In genomic region chr4:55545133-55545532, GRCh38 we compare ENCODE assay signal across 9 cellular contexts. TPM values are rescaled to one million over a fixed set of nuclear protein-coding genes. Genes with fewer than 3 reads are reported as not detected.
A peak's percentile ranks its signal among the peaks of the same experiment; 100 is the strongest.
DNase-seq lines count a peak whose midpoint lies in the region; ATAC-seq, FAIRE-seq and TF ChIP-seq lines count a peak whose summit lies in the region.
"Had no signal": no experiment of that assay in that cellular context is flagged by ENCODE, and none has a peak within 500 bp of the region (broad histone marks: within the 10 kb centered on the region; RNA-seq: fewer than 3 reads in every experiment).

No MANE protein-coding gene starts in this region.

- no peak for TF ChIP-seq EP300 in K562 (IDR thresholded peaks at IDR 0.05; ENCODE audit: low read length)

- peaks cover 47% of the 10 kb centered on the region for H3K79me2 ChIP-seq in MM.1S (ENCODE audit: low read length)
- H3K79me2 ChIP-seq in K562 (ENCODE audit: control insufficient read depth, insufficient read depth, low read length), result peaks cover 57% of the 10 kb centered on the region

- TF ChIP-seq POLR2A in K562 (conservative IDR thresholded peaks at IDR 0.05), result no peak

- H3K36me3 ChIP-seq in MM.1S (replicated peaks; ENCODE audit: insufficient read depth, low read length), result no peaks in the 10 kb centered on the region
- peaks cover 5% of the 10 kb centered on the region; the same call in 1 of the 3 replicates for H3K36me3 ChIP-seq in K562 (ENCODE audit: control insufficient read depth, insufficient read depth, low read length)

- H3K27me3 Mint-ChIP-seq in memory B cell, result no peaks in the 10 kb centered on the region

- H2AFZ ChIP-seq in MM.1S (ENCODE audit: low read length), result peak overlapping the region; percentile 36
- peak overlapping the region; percentile 41; the same call in 1 of the 2 replicates for H2AFZ ChIP-seq in K562 (ENCODE audit: low read depth, low read length)

- H3K27ac Mint-ChIP-seq in memory B cell, result peak overlapping the region; percentile 90

- H3K4me2 ChIP-seq in MM.1S (ENCODE audit: low read depth, low read length) (peak overlapping the region; percentile 70), K562 (ENCODE audit: insufficient read depth, low read length) (peak overlapping the region; percentile 80)

- H3K4me1 Mint-ChIP-seq in memory B cell, result peaks cover 18% of the 10 kb centered on the region

- in situ Hi-C loops in K562 (cut with MboI), result loop anchor here (10.0 kb wide), 1 partner anchor 200 kb away; the partner anchor contains the start of gene SRD5A3

- H3K4me1 ChIP-seq in MM.1S (ENCODE audit: low read length), result peaks cover 9% of the 10 kb centered on the region
- H3K4me1 ChIP-seq in K562 (replicated peaks in 1 of 2; ENCODE audit: control insufficient read depth in 2 of 2, insufficient read depth in 2 of 2, low read length in 2 of 2), result peaks cover 9 to 32% of the 10 kb centered on the region in 2 experiments; a peak in 3 of 5 replicates

- DNase-seq in DMS153 (lab: John Stamatoyannopoulos, UW) (peak; percentile 4), MM.1S (no peak), K562 (ENCODE audit: extremely low read depth in 1 of 4, low spot score in 3 of 4) (peak in 1 of 4 experiments; percentile 49), memory B cell (ENCODE audit: low spot score in 2 of 2) (no peak), T1000 (lab: John Stamatoyannopoulos, UW) (no peak), foreskin melanocyte (no peak), SHP77 treated with DMSO at 0.1 percent for 48 hours (lab: John Stamatoyannopoulos, UW) (no peak)

- no peak for FAIRE-seq in K562 (lab: Jason Lieb, UNC)

- H3K27ac ChIP-seq in MM.1S (ENCODE audit: low read length), result peak overlapping the region; percentile 86; the same call in 1 of the 2 replicates
- H3K27ac ChIP-seq in K562 (ENCODE audit: extremely low read depth, low read depth, low read length), result peak overlapping the region; percentile 91; the same call in 2 of the 3 replicates

- peak overlapping the region; percentile 51 for H3K4me3 Mint-ChIP-seq in memory B cell

- H3K9ac ChIP-seq in MM.1S (ENCODE audit: low read length) (peak overlapping the region; percentile 69; the same call in 1 of the 2 replicates), K562 (ENCODE audit: insufficient read depth in 1 of 2, low read depth in 2 of 2, low read length in 2 of 2) (peak overlapping the region in 1 of 2 experiments; percentile 72; a peak in 2 of 4 replicates)

- peaks cover 23% of the 10 kb centered on the region for H3F3A ChIP-seq in MM.1S (ENCODE audit: insufficient read depth, low read length)

- no peaks in the 10 kb centered on the region for H3K9me1 ChIP-seq in K562 (ENCODE audit: control insufficient read depth, insufficient read depth, low read length)

- CTCF ChIA-PET in K562 (lab: Yijun Ruan, JAX; ENCODE audit: low intra/inter-chr PET ratio), result no interaction called here

- ATAC-seq in K562, result no peak
- ATAC-seq in memory B cell (ENCODE audit: low read depth), result no peak
- ATAC-seq in GM21723 (IDR thresholded peaks at IDR 0.05; ENCODE audit: unreplicated experiment), result no peak

- BruUV-seq in K562 (replicated peaks; lab: Mats Ljungman, UMichigan), result TSS peak; percentile 44

- H3K4me3 ChIP-seq in MM.1S (ENCODE audit: low read length) (peak overlapping the region; percentile 74), K562 (peak overlapping the region; percentile 50)

- no peaks in the 10 kb centered on the region for H3K9me2 ChIP-seq in MM.1S (replicated peaks; ENCODE audit: insufficient read depth, low read length)

- H3K9me3 Mint-ChIP-seq in memory B cell, result no peaks in the 10 kb centered on the region

- H3K9me3 ChIP-seq in MM.1S (replicated peaks; ENCODE audit: insufficient read depth, low read length) (no peaks in the 10 kb centered on the region), K562 (replicated peaks; ENCODE audit: control insufficient read depth, insufficient read depth, low read depth, low read length) (no peaks in the 10 kb centered on the region)

- POLR2A ChIA-PET in K562 (lab: Yijun Ruan, JAX), result interaction anchor here (0.6 to 1.3 kb wide), 5 partner anchors 10 to 330 kb away, joined by 3 to 9 read pairs (median 4); partner anchors contain the start of gene NMU

- H3K27me3 ChIP-seq in MM.1S (replicated peaks; ENCODE audit: insufficient read depth, low read length) (no peaks in the 10 kb centered on the region), K562 (ENCODE audit: control insufficient read depth in 2 of 2, insufficient read depth in 2 of 2, low read length in 2 of 2) (no peaks in the 10 kb centered on the region)

- H3K36me3 Mint-ChIP-seq in memory B cell, result peaks cover 2% of the 10 kb centered on the region

- TF ChIP-seq CTCF in MM.1S (IDR thresholded peaks at IDR 0.05; ENCODE audit: low read length) (no peak), K562 (IDR thresholded peaks at IDR 0.05 in 2 of 3, conservative IDR thresholded peaks at IDR 0.05 in 1 of 3; ENCODE audit: insufficient read depth in 2 of 3, low read depth in 1 of 3, low read length in 3 of 3) (no peak)

- TF ChIP-seq RAD21 in K562 (CRISPR knock-in tag; conservative IDR thresholded peaks at IDR 0.05 in 1 of 2, IDR thresholded peaks at IDR 0.05 in 1 of 2), result no peak

- intact Hi-C loops in K562 (cut with micrococcal nuclease), result loop anchor here (5.0 to 10.0 kb wide), 5 partner anchors 92 to 360 kb away; partner anchors contain the start of genes NMU and SRD5A3

- H4K20me1 ChIP-seq in MM.1S (ENCODE audit: insufficient read depth, low read length) (no peaks in the 10 kb centered on the region), K562 (replicated peaks; ENCODE audit: control insufficient read depth, insufficient read depth, low read length) (no peaks in the 10 kb centered on the region)

- WGBS in K562 (ENCODE audit: insufficient coverage, low coverage, missing lambda C conversion rate), result under 1% methylated on average over 7 of the region's 7 CpGs

TF ChIP-seq in K562, 482 proteins besides CTCF, POLR2A, EP300 and RAD21 (continues in another document):
- TF ChIP-seq NONO (IDR thresholded peaks at IDR 0.05; ENCODE audit: low read depth in 2 of 2, low read length in 1 of 2) (no peak), HOMEZ (CRISPR knock-in tag; IDR thresholded peaks at IDR 0.05) (no peak), ELF4 (CRISPR knock-in tag; IDR thresholded peaks at IDR 0.05) (no peak), HDAC2 (IDR thresholded peaks at IDR 0.05) (peak; percentile 10; the same call in 1 of the 2 replicates), HCFC1 (IDR thresholded peaks at IDR 0.05; ENCODE audit: low read depth, low read length) (no peak), ZNF184 (CRISPR knock-in tag; IDR thresholded peaks at IDR 0.05) (no peak), CEBPG (CRISPR knock-in tag; IDR thresholded peaks at IDR 0.05) (no peak), CEBPG (tag; conservative IDR thresholded peaks at IDR 0.05 in 1 of 2, IDR thresholded peaks at IDR 0.05 in 1 of 2) (peak; percentile 75 to 91), ETV1 (tag; conservative IDR thresholded peaks at IDR 0.05; ENCODE audit: low read depth) (no peak), CEBPB (tag; IDR thresholded peaks at IDR 0.05) (peak; percentile 92), KDM1A (IDR thresholded peaks at IDR 0.05) (peak; percentile 55 to 64; a peak in 2 of 4 replicates)

RNA-seq across cellular contexts. Expression of gene CLOCK, which starts 1.6 kb away (rescaled TPM):
- total RNA-seq in K562 (2011; cell fraction: chromatin; rRNA removed; ENCODE audit: low replicate concordance), result 19.0 and 56.6 TPM in 2 replicates
- total RNA-seq in K562 (2011; cell fraction: nucleolus; rRNA removed), result 11.3 and 13.7 TPM in 2 replicates
- total RNA-seq in K562 (2011; cell fraction: nucleoplasm; rRNA removed), result 21.7 and 34.1 TPM in 2 replicates
- total RNA-seq in K562 (2014; rRNA removed) (7.6 and 8.1 TPM in 2 replicates), K562 (2014; rRNA removed; fragmentation: Illumina TruSeq; extraction: Trizol) (13.0 and 13.1 TPM in 2 replicates), K562 (2015; rRNA removed; fragmentation: Illumina TruSeq; extraction: Trizol) (13.4 and 14.4 TPM in 2 replicates), K562 (2021) (10.4 and 11.1 TPM in 2 replicates)
- polyA plus RNA-seq in K562 (2011; rRNA removed) (11.5 and 12.8 TPM in 2 replicates), K562 (2014; fragmentation: Illumina TruSeq; extraction: Trizol) (7.5 and 9.4 TPM in 2 replicates), K562 (2014; fragmentation: Nextera tagmentation; extraction: Ambion mirVana) (1 to 10 TPM; 3.7 to 4.5 TPM), K562 (2014; rRNA removed) (7.3 and 10.1 TPM in 2 replicates)
- polyA plus RNA-seq in K562 (2011; cell fraction: cytosol; rRNA removed), result 5.6 and 5.9 TPM in 2 replicates
- 20.8 and 20.9 TPM in 2 replicates for polyA plus RNA-seq in K562 (2011; cell fraction: nucleus; rRNA removed)
- polyA plus RNA-seq in K562 (2012), result 6.8 and 8.2 TPM in 2 replicates
- 26.4 and 36.7 TPM in 2 replicates for polyA minus RNA-seq in K562 (2011; rRNA and poly(A)+ RNA removed)
- 7.6 and 15.2 TPM in 2 replicates for polyA minus RNA-seq in K562 (2011; cell fraction: cytosol; rRNA and poly(A)+ RNA removed)
- polyA minus RNA-seq in K562 (2011; cell fraction: nucleus; rRNA and poly(A)+ RNA removed), result 24.5 and 39.3 TPM in 2 replicates

RNA-seq across cellular contexts. Expression of gene PDCL2, which starts 46.9 kb away (rescaled TPM):
- total RNA-seq in K562 (2011; cell fraction: chromatin; rRNA removed; ENCODE audit: low replicate concordance), result 2.7 TPM in 1 of 2 replicates, not detected in the other
- total RNA-seq in K562 (2011; cell fraction: nucleolus; rRNA removed), result not detected in 2 replicates
- not detected in 2 replicates for total RNA-seq in K562 (2011; cell fraction: nucleoplasm; rRNA removed)
- total RNA-seq in K562 (2014; rRNA removed), result 0.37 and 2.0 TPM in 2 replicates
- 1.8 and 1.9 TPM in 2 replicates for total RNA-seq in K562 (2014; rRNA removed; fragmentation: Illumina TruSeq; extraction: Trizol)
- total RNA-seq in K562 (2015; rRNA removed; fragmentation: Illumina TruSeq; extraction: Trizol), result 1.5 and 2.5 TPM in 2 replicates
- total RNA-seq in K562 (2021), result 1.2 and 1.7 TPM in 2 replicates
- 0.49 and 1.4 TPM in 2 replicates for polyA plus RNA-seq in K562 (2011; rRNA removed)
- polyA plus RNA-seq in K562 (2011; cell fraction: cytosol; rRNA removed), result 0.16 TPM in 1 of 2 replicates, not detected in the other
- 0.37 and 0.70 TPM in 2 replicates for polyA plus RNA-seq in K562 (2011; cell fraction: nucleus; rRNA removed)
- 0.79 and 1.2 TPM in 2 replicates for polyA plus RNA-seq in K562 (2012)
- polyA plus RNA-seq in K562 (2014; fragmentation: Illumina TruSeq; extraction: Trizol), result 0.62 and 0.97 TPM in 2 replicates
- polyA plus RNA-seq in K562 (2014; fragmentation: Nextera tagmentation; extraction: Ambion mirVana), result under 1 TPM; 0.62 to 0.87 TPM
- polyA plus RNA-seq in K562 (2014; rRNA removed), result 0.73 and 1.7 TPM in 2 replicates
- 0.57 and 0.60 TPM in 2 replicates for polyA minus RNA-seq in K562 (2011; rRNA and poly(A)+ RNA removed)
- not detected in 2 replicates for polyA minus RNA-seq in K562 (2011; cell fraction: cytosol; rRNA and poly(A)+ RNA removed)
- 0.67 and 1.00 TPM in 2 replicates for polyA minus RNA-seq in K562 (2011; cell fraction: nucleus; rRNA and poly(A)+ RNA removed)
- total RNA-seq: RPMI7951 had no signal
